In genomic region chr19:1942078-1942933, GRCh38 we compare ENCODE assay signal across 1 cellular context.
TF ChIP-seq lines count a peak whose summit lies in the region.

No MANE protein-coding gene starts in this region.

TF ChIP-seq in HEK293, 187 proteins besides CTCF, POLR2A, EP300 and RAD21 (continued from another document and continues in another):
- TF ChIP-seq, protein P1, sequence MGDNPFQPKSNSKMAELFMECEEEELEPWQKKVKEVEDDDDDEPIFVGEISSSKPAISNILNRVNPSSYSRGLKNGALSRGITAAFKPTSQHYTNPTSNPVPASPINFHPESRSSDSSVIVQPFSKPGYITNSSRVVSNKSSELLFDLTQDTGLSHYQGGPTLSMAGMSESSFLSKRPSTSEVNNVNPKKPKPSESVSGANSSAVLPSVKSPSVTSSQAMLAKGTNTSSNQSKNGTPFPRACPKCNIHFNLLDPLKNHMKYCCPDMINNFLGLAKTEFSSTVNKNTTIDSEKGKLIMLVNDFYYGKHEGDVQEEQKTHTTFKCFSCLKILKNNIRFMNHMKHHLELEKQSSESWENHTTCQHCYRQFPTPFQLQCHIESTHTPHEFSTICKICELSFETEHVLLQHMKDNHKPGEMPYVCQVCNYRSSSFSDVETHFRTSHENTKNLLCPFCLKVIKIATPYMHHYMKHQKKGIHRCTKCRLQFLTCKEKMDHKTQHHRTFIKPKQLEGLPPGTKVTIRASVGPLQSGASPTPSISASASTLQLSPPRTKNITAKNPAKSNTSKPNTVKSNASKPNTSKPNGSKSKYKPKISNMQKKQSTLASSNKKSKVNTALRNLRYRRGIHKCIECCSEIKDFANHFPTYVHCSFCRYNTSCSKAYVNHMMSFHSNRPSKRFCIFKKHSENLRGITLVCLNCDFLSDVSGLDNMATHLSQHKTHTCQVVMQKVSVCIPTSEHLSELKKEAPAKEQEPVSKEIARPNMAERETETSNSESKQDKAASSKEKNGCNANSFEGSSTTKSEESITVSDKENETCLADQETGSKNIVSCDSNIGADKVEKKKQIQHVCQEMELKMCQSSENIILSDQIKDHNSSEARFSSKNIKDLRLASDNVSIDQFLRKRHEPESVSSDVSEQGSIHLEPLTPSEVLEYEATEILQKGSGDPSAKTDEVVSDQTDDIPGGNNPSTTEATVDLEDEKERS (tag by site-specific recombination; IDR thresholded peaks at IDR 0.05): no peak
- TF ChIP-seq ZNF174 (tag by site-specific recombination; IDR thresholded peaks at IDR 0.05) (no peak), FEZF1 (tag by site-specific recombination; IDR thresholded peaks at IDR 0.05) (no peak), ZNF518A (tag by site-specific recombination; conservative IDR thresholded peaks at IDR 0.05; ENCODE audit: low read depth) (no peak), ZNF175 (tag by site-specific recombination; IDR thresholded peaks at IDR 0.05) (no peak), ZNF776 (tag by site-specific recombination; IDR thresholded peaks at IDR 0.05; ENCODE audit: borderline replicate concordance) (no peak), ZNF560 (tag by site-specific recombination; IDR thresholded peaks at IDR 0.05; ENCODE audit: borderline replicate concordance) (no peak), ZSCAN16 (tag by site-specific recombination; IDR thresholded peaks at IDR 0.05) (no peak), KLF1 (tag by site-specific recombination; IDR thresholded peaks at IDR 0.05) (no peak; the same call in 1 of the 2 replicates), ZNF155 (tag by site-specific recombination; IDR thresholded peaks at IDR 0.05) (no peak), ZBTB21 (tag by site-specific recombination; IDR thresholded peaks at IDR 0.05) (no peak), KLF9 (tag by site-specific recombination; IDR thresholded peaks at IDR 0.05; ENCODE audit: low read depth) (no peak), ZNF23 (tag by site-specific recombination; IDR thresholded peaks at IDR 0.05; ENCODE audit: borderline replicate concordance) (no peak), ZNF777 (tag by site-specific recombination; IDR thresholded peaks at IDR 0.05; ENCODE audit: borderline replicate concordance) (no peak), ZNF169 (tag by site-specific recombination; IDR thresholded peaks at IDR 0.05) (no peak), ZNF843 (tag by site-specific recombination; IDR thresholded peaks at IDR 0.05) (no peak), ZBTB17 (tag by site-specific recombination; IDR thresholded peaks at IDR 0.05) (peak; percentile 94), WT1 (tag by site-specific recombination; IDR thresholded peaks at IDR 0.05) (no peak), EGR2 (tag by site-specific recombination; IDR thresholded peaks at IDR 0.05; ENCODE audit: low read depth) (peak; percentile 4; the same call in 1 of the 2 replicates), ZNF707 (tag by site-specific recombination; IDR thresholded peaks at IDR 0.05) (no peak), IKZF3 (tag by site-specific recombination; IDR thresholded peaks at IDR 0.05) (peak; percentile 66; the same call in 1 of the 2 replicates), ZNF658 (tag by site-specific recombination; IDR thresholded peaks at IDR 0.05) (no peak), ZNF791 (tag by site-specific recombination; IDR thresholded peaks at IDR 0.05) (no peak), ZNF112 (tag by site-specific recombination; IDR thresholded peaks at IDR 0.05) (no peak), ZNF629 (tag by site-specific recombination; IDR thresholded peaks at IDR 0.05) (peak; percentile 41; the same call in 1 of the 2 replicates), ZBTB11 (tag by site-specific recombination; conservative IDR thresholded peaks at IDR 0.05; ENCODE audit: low read depth) (peak; percentile 92), ZNF341 (tag by site-specific recombination; IDR thresholded peaks at IDR 0.05; ENCODE audit: low read depth) (peak; percentile 73), ZNF10 (tag by site-specific recombination; IDR thresholded peaks at IDR 0.05) (no peak), HOXD13 (CRISPR knock-in tag; IDR thresholded peaks at IDR 0.05; ENCODE audit: borderline replicate concordance) (no peak), ZNF292 (tag by site-specific recombination; IDR thresholded peaks at IDR 0.05; ENCODE audit: borderline replicate concordance, low read depth) (no peak)
- TF ChIP-seq, protein P2, sequence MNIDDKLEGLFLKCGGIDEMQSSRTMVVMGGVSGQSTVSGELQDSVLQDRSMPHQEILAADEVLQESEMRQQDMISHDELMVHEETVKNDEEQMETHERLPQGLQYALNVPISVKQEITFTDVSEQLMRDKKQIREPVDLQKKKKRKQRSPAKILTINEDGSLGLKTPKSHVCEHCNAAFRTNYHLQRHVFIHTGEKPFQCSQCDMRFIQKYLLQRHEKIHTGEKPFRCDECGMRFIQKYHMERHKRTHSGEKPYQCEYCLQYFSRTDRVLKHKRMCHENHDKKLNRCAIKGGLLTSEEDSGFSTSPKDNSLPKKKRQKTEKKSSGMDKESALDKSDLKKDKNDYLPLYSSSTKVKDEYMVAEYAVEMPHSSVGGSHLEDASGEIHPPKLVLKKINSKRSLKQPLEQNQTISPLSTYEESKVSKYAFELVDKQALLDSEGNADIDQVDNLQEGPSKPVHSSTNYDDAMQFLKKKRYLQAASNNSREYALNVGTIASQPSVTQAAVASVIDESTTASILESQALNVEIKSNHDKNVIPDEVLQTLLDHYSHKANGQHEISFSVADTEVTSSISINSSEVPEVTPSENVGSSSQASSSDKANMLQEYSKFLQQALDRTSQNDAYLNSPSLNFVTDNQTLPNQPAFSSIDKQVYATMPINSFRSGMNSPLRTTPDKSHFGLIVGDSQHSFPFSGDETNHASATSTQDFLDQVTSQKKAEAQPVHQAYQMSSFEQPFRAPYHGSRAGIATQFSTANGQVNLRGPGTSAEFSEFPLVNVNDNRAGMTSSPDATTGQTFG (tag by site-specific recombination; IDR thresholded peaks at IDR 0.05; ENCODE audit: borderline replicate concordance): no peak
- TF ChIP-seq, protein P3, sequence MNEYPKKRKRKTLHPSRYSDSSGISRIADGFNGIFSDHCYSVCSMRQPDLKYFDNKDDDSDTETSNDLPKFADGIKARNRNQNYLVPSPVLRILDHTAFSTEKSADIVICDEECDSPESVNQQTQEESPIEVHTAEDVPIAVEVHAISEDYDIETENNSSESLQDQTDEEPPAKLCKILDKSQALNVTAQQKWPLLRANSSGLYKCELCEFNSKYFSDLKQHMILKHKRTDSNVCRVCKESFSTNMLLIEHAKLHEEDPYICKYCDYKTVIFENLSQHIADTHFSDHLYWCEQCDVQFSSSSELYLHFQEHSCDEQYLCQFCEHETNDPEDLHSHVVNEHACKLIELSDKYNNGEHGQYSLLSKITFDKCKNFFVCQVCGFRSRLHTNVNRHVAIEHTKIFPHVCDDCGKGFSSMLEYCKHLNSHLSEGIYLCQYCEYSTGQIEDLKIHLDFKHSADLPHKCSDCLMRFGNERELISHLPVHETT (tag by site-specific recombination; IDR thresholded peaks at IDR 0.05): 0 out of 2 replicates have a peak, but pooled peaks have one; percentile 35
- TF ChIP-seq, protein P4, sequence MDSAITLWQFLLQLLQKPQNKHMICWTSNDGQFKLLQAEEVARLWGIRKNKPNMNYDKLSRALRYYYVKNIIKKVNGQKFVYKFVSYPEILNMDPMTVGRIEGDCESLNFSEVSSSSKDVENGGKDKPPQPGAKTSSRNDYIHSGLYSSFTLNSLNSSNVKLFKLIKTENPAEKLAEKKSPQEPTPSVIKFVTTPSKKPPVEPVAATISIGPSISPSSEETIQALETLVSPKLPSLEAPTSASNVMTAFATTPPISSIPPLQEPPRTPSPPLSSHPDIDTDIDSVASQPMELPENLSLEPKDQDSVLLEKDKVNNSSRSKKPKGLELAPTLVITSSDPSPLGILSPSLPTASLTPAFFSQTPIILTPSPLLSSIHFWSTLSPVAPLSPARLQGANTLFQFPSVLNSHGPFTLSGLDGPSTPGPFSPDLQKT (IDR thresholded peaks at IDR 0.05; ENCODE audit: borderline replicate concordance, low read depth, low read length): peak; percentile 26; the same call in 1 of the 2 replicates
- TF ChIP-seq, protein P5, sequence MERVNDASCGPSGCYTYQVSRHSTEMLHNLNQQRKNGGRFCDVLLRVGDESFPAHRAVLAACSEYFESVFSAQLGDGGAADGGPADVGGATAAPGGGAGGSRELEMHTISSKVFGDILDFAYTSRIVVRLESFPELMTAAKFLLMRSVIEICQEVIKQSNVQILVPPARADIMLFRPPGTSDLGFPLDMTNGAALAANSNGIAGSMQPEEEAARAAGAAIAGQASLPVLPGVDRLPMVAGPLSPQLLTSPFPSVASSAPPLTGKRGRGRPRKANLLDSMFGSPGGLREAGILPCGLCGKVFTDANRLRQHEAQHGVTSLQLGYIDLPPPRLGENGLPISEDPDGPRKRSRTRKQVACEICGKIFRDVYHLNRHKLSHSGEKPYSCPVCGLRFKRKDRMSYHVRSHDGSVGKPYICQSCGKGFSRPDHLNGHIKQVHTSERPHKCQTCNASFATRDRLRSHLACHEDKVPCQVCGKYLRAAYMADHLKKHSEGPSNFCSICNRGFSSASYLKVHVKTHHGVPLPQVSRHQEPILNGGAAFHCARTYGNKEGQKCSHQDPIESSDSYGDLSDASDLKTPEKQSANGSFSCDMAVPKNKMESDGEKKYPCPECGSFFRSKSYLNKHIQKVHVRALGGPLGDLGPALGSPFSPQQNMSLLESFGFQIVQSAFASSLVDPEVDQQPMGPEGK (tag by site-specific recombination; IDR thresholded peaks at IDR 0.05): peak; percentile 83
- TF ChIP-seq, protein P6, sequence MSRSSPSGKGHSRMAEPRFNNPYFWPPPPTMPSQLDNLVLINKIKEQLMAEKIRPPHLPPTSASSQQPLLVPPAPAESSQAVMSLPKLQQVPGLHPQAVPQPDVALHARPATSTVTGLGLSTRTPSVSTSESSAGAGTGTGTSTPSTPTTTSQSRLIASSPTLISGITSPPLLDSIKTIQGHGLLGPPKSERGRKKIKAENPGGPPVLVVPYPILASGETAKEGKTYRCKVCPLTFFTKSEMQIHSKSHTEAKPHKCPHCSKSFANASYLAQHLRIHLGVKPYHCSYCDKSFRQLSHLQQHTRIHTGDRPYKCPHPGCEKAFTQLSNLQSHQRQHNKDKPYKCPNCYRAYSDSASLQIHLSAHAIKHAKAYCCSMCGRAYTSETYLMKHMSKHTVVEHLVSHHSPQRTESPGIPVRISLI (tag by site-specific recombination; IDR thresholded peaks at IDR 0.05): no peak
- TF ChIP-seq, protein P7, sequence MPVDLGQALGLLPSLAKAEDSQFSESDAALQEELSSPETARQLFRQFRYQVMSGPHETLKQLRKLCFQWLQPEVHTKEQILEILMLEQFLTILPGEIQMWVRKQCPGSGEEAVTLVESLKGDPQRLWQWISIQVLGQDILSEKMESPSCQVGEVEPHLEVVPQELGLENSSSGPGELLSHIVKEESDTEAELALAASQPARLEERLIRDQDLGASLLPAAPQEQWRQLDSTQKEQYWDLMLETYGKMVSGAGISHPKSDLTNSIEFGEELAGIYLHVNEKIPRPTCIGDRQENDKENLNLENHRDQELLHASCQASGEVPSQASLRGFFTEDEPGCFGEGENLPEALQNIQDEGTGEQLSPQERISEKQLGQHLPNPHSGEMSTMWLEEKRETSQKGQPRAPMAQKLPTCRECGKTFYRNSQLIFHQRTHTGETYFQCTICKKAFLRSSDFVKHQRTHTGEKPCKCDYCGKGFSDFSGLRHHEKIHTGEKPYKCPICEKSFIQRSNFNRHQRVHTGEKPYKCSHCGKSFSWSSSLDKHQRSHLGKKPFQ (tag by site-specific recombination; IDR thresholded peaks at IDR 0.05): no peak
